In the genomic region with DNA sequence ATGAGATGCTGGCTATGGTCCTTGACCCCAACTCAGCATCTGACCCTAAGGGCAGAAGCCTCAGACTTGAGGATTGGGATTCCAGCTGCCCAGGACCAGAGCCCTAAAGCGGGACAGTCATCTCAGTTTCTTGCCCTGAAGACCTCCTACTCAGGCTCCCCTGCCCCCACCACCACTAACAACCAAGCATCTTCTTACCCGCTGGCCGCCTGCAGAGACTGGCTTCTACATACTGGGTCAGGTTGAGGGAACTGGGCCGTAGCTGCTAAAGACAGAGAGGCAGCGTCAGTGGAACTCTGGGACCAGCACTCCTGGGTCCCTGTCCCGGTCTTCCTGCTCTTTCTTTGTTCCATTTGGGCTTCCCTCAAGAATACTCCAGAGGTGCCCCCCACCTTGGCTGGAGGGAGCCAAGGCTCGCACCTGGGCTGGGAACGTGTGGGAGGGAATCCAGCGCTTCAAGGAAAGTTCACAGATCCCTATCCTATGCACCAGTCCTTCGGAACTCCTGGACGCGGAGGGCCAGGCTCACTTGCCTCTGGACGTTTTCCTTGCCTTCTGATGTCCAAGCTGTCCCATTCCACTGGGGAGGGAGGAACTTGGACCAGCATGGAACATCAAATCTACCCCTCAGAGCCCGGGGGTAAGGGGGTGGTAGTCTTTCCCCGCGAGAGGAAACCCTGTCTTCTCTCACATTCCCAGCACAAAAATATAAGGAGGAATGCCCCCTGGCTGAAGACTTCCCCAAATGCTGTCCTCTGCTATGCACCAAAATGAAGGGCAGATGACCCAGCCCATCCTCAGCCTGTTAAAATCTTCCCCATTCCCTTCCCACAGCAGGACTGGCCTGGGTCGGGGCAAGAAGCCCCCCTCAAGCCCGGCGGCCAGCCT, we compare ENCODE assay signal across 6 cellular contexts.
DNase-seq lines count a peak whose midpoint lies in the region; ATAC-seq and TF ChIP-seq lines count a peak whose summit lies in the region.

No MANE protein-coding gene starts in this region.

- no peak for ATAC-seq in GM21390 (IDR thresholded peaks at IDR 0.05; ENCODE audit: unreplicated experiment)

- TF ChIP-seq CTCF in AG04449 (IDR thresholded peaks at IDR 0.05; ENCODE audit: insufficient read depth, low read length, missing control alignments) (no peak), VCaP (conservative IDR thresholded peaks at IDR 0.05) (no peak)

- CTCF ChIA-PET in AG04449 (lab: Yijun Ruan, JAX), result interaction anchor here (0.7 to 1.5 kb wide), 4 partner anchors 11 to 71 kb away, joined by 3 to 5 read pairs (median 4); no protein-coding TSS in a partner anchor

- no peaks in the 10 kb centered on the region for H3K27me3 ChIP-seq in layer of hippocampus (ENCODE audit: control insufficient read depth, insufficient read depth, low read length)

- peak overlapping the region; percentile 73; the same call in 1 of the 2 replicates for H3K27ac ChIP-seq in VCaP
- H3K27ac ChIP-seq in layer of hippocampus (ENCODE audit: low read depth, low read length), result peak overlapping the region; percentile 76

- DNase-seq in AG04449 (ENCODE audit: low read depth, low spot score), result no peak
- DNase-seq in iPS-NIHi7 (ENCODE audit: extremely low spot score), result no peak
- DNase-seq in glomerular visceral epithelial cell (ENCODE audit: extremely low spot score), result no peak

- peak overlapping the region; percentile 77 for H3K4me3 ChIP-seq in AG04449 (ENCODE audit: low read depth, low read length)

- POLR2A ChIA-PET in AG04449 (lab: Yijun Ruan, JAX), result no interaction called here
